In the genomic region with DNA sequence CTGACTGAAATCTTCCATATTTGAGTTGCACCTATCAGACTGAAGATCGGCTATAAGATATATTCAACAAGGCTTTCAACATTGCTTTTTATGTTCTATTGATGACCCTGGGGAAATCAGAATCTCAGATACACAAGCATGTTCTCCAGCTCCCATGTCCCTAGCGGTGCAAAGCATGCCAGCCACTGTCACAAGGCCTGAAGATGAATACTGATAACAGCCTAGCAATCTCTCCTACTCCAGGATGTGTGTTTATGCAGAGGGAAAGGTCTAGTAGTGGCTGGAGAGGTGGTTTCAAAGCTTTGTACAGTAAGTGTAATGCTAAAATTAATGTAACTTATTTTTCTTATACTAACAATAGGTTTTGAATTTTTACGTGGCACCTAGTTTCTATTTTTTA, we compare ENCODE assay signal across 22 cellular contexts.
DNase-seq lines count a peak whose midpoint lies in the region; ATAC-seq, FAIRE-seq and TF ChIP-seq lines count a peak whose summit lies in the region.
"Had no signal": no experiment of that assay in that cellular context is flagged by ENCODE, and none has a peak within 500 bp of the region (broad histone marks: within the 10 kb centered on the region; RNA-seq: fewer than 3 reads in every experiment).

No MANE protein-coding gene starts in this region.

- H3K36me3 Mint-ChIP-seq in neural crest cell (ENCODE audit: low read depth): peaks cover 2% of the 10 kb centered on the region
- H3K36me3 Mint-ChIP-seq: CD14-positive monocyte; CD4-positive, alpha-beta memory T cell had no signal

- intact Hi-C loops in K562 (cut with micrococcal nuclease): loop anchor here (2.0 to 5.0 kb wide), 2 partner anchors 163 to 326 kb away; no protein-coding TSS in a partner anchor

- DNase-seq in DMS53 (lab: John Stamatoyannopoulos, UW): peak; percentile 57
- no peak for DNase-seq in DMS53 treated with DMSO at 0.1 percent for 48 hours (lab: John Stamatoyannopoulos, UW; ENCODE audit: unreplicated experiment)
- peak; percentile 57 for DNase-seq in SK-MEL-5 (ENCODE audit: low read depth, low spot score)
- DNase-seq in K562 (ENCODE audit: extremely low read depth in 1 of 4, low spot score in 3 of 4): peak in 1 of 4 experiments; percentile 54
- DNase-seq in neural crest cell (ENCODE audit: low read depth, low spot score): no peak
- DNase-seq in activated CD4-positive, alpha-beta T cell treated with anti-CD3 and anti-CD28 coated beads, Interleukin-2, amount 50 U/mL, for 1 hour: no peak
- no peak for DNase-seq in DMS114 treated with DMSO at 0.1 percent for 48 hours (lab: John Stamatoyannopoulos, UW; ENCODE audit: unreplicated experiment)
- DNase-seq in NCI-H1694 (lab: John Stamatoyannopoulos, UW): no peak
- DNase-seq: AML-193; CD4-positive, alpha-beta memory T cell; GOT3; H7; HFFc6; IMR-90 had no signal

- no peak overlapping the region for H2AFZ ChIP-seq in K562 (ENCODE audit: low read depth, low read length)

- peaks cover 50% of the 10 kb centered on the region for H3K4me1 Mint-ChIP-seq in neural crest cell
- H3K4me1 Mint-ChIP-seq: CD14-positive monocyte; CD4-positive, alpha-beta memory T cell had no signal

- H3K36me3 ChIP-seq in K562 (ENCODE audit: control insufficient read depth, insufficient read depth, low read length): no peaks in the 10 kb centered on the region
- H3K36me3 ChIP-seq: BLaER1 had no signal

- peak; percentile 77 for ATAC-seq in K562
- ATAC-seq: A549, HCT116 had no signal

- no peaks in the 10 kb centered on the region for H3K27me3 ChIP-seq in K562 (ENCODE audit: control insufficient read depth in 2 of 2, insufficient read depth in 2 of 2, low read length in 2 of 2)
- H3K27me3 ChIP-seq: BLaER1 had no signal

- H3K9me1 ChIP-seq in K562 (ENCODE audit: control insufficient read depth, insufficient read depth, low read length): no peaks in the 10 kb centered on the region

- H3K27ac Mint-ChIP-seq in neural crest cell (ENCODE audit: unreplicated experiment): no peak overlapping the region
- H3K27ac Mint-ChIP-seq: CD14-positive monocyte; CD4-positive, alpha-beta memory T cell; HFFc6 had no signal

- TF ChIP-seq POLR2A in K562 (conservative IDR thresholded peaks at IDR 0.05): no peak

- peak; percentile 64 for FAIRE-seq in K562 (lab: Jason Lieb, UNC)
- FAIRE-seq: A549, G401.6, GM12892 had no signal

- H3K79me2 ChIP-seq in K562 (ENCODE audit: control insufficient read depth, insufficient read depth, low read length): no peaks in the 10 kb centered on the region

- peaks cover 0 to 28% of the 10 kb centered on the region in 2 experiments; a peak in 3 of 5 replicates for H3K4me1 ChIP-seq in K562 (replicated peaks in 1 of 2; ENCODE audit: control insufficient read depth in 2 of 2, insufficient read depth in 2 of 2, low read length in 2 of 2)
- H3K4me1 ChIP-seq: A549 had no signal

- WGBS in K562 (ENCODE audit: insufficient coverage, low coverage, missing lambda C conversion rate): 34% methylated on average over 3 of the region's 3 CpGs

- TF ChIP-seq EP300 in K562 (IDR thresholded peaks at IDR 0.05; ENCODE audit: low read length): no peak

- TF ChIP-seq CTCF in K562 (IDR thresholded peaks at IDR 0.05 in 2 of 3, conservative IDR thresholded peaks at IDR 0.05 in 1 of 3; ENCODE audit: insufficient read depth in 2 of 3, low read depth in 1 of 3, low read length in 3 of 3) (peak in 2 of 3 experiments; percentile 6 to 31; a peak in 1 of 6 replicates), neural crest cell (conservative IDR thresholded peaks at IDR 0.05) (peak; percentile 18)

- H3K27me3 Mint-ChIP-seq in neural crest cell (ENCODE audit: low read depth): no peaks in the 10 kb centered on the region
- H3K27me3 Mint-ChIP-seq: CD4-positive, alpha-beta memory T cell had no signal

- H3K4me3 Mint-ChIP-seq in neural crest cell: no peak overlapping the region
- H3K4me3 Mint-ChIP-seq: CD14-positive monocyte; CD4-positive, alpha-beta memory T cell; HFFc6 had no signal

- POLR2A ChIA-PET in K562 (lab: Yijun Ruan, JAX): interaction anchor here (1.2 kb wide), 1 partner anchor 15 kb away, joined by 3 read pairs; no protein-coding TSS in a partner anchor

- H3K9me3 Mint-ChIP-seq in neural crest cell: no peaks in the 10 kb centered on the region

- no peaks in the 10 kb centered on the region for H3K9me3 ChIP-seq in K562 (replicated peaks; ENCODE audit: control insufficient read depth, insufficient read depth, low read depth, low read length)
- H3K9me3 ChIP-seq: A549, BLaER1 had no signal

- H3K4me2 ChIP-seq in K562 (ENCODE audit: insufficient read depth, low read length): no peak overlapping the region
- H3K4me2 ChIP-seq: A549, BLaER1 had no signal

- CTCF ChIA-PET in K562 (lab: Yijun Ruan, JAX; ENCODE audit: low intra/inter-chr PET ratio): no interaction called here

- no peak for TF ChIP-seq RAD21 in K562 (CRISPR knock-in tag; conservative IDR thresholded peaks at IDR 0.05 in 1 of 2, IDR thresholded peaks at IDR 0.05 in 1 of 2)

- H3K9ac ChIP-seq in K562 (ENCODE audit: insufficient read depth in 1 of 2, low read depth in 2 of 2, low read length in 2 of 2): no peak overlapping the region
- H3K9ac ChIP-seq: BLaER1 had no signal

- in situ Hi-C loops in SK-MEL-5 (cut with HindIII; ENCODE audit: low pct_unique_long_range_greater_than_20kb, low sequenced_read_pairs): no loop called here
- in situ Hi-C loops in K562 (cut with MboI): no loop called here

- BruUV-seq in K562 (replicated peaks; lab: Mats Ljungman, UMichigan): no TSS peak

- no peak overlapping the region for H3K4me3 ChIP-seq in K562
- H3K4me3 ChIP-seq: A549, BLaER1 had no signal

- H3K27ac ChIP-seq in K562 (ENCODE audit: extremely low read depth, low read depth, low read length): no peak overlapping the region
- H3K27ac ChIP-seq: 22Rv1, A549, BLaER1, HL-60 had no signal

- no peaks in the 10 kb centered on the region for H4K20me1 ChIP-seq in K562 (replicated peaks; ENCODE audit: control insufficient read depth, insufficient read depth, low read length)
- H4K20me1 ChIP-seq: BLaER1 had no signal

TF ChIP-seq in K562, 482 proteins besides CTCF, POLR2A, EP300 and RAD21 (continues in another document):
- TF ChIP-seq, protein P1, sequence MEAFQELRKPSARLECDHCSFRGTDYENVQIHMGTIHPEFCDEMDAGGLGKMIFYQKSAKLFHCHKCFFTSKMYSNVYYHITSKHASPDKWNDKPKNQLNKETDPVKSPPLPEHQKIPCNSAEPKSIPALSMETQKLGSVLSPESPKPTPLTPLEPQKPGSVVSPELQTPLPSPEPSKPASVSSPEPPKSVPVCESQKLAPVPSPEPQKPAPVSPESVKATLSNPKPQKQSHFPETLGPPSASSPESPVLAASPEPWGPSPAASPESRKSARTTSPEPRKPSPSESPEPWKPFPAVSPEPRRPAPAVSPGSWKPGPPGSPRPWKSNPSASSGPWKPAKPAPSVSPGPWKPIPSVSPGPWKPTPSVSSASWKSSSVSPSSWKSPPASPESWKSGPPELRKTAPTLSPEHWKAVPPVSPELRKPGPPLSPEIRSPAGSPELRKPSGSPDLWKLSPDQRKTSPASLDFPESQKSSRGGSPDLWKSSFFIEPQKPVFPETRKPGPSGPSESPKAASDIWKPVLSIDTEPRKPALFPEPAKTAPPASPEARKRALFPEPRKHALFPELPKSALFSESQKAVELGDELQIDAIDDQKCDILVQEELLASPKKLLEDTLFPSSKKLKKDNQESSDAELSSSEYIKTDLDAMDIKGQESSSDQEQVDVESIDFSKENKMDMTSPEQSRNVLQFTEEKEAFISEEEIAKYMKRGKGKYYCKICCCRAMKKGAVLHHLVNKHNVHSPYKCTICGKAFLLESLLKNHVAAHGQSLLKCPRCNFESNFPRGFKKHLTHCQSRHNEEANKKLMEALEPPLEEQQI (IDR thresholded peaks at IDR 0.05): peak; percentile 19; the same call in 1 of the 2 replicates
- TF ChIP-seq SRSF7 (optimal IDR thresholded peaks at IDR 0.05; ENCODE audit: low read depth, low read length) (no peak), GABPB2 (CRISPR knock-in tag; conservative IDR thresholded peaks at IDR 0.05) (no peak), SMARCA4 (IDR thresholded peaks at IDR 0.05) (0 out of 2 replicates have a peak, but pooled peaks have one; percentile 30), FOXK1 (CRISPR knock-in tag; IDR thresholded peaks at IDR 0.05; ENCODE audit: borderline replicate concordance) (no peak), ZBTB7A (IDR thresholded peaks at IDR 0.05; ENCODE audit: borderline replicate concordance, control insufficient read depth, low read depth, low read length) (no peak), ZEB2 (IDR thresholded peaks at IDR 0.05) (no peak), ILF3 (IDR thresholded peaks at IDR 0.05; ENCODE audit: borderline replicate concordance) (no peak), GATA2 (CRISPR knock-in tag; IDR thresholded peaks at IDR 0.05) (peak; percentile 58)

Comparison
In these comparisons a context has a peak if more than half of its experiments do, and no peak if none do; other contexts are left out.
1. DNase-seq: peak in DMS53 (single experiment) and SK-MEL-5 (single experiment); none in DMS53 treated with DMSO at 0.1 percent for 48 hours (single experiment), neural crest cell (single experiment), activated CD4-positive, alpha-beta T cell treated with anti-CD3 and anti-CD28 coated beads, Interleukin-2, amount 50 U/mL, for 1 hour (single experiment), DMS114 treated with DMSO at 0.1 percent for 48 hours (single experiment) and NCI-H1694 (single experiment).